9 cellular contexts compared by ENCODE assay signal in genomic region chr5:142145106-142145900, GRCh38. TPM values are rescaled to one million over a fixed set of nuclear protein-coding genes. Genes with fewer than 3 reads are reported as not detected.
A peak's percentile ranks its signal among the peaks of the same experiment; 100 is the strongest.
DNase-seq lines count a peak whose midpoint lies in the region; ATAC-seq, FAIRE-seq and TF ChIP-seq lines count a peak whose summit lies in the region.
"Had no signal": no experiment of that assay in that cellular context is flagged by ENCODE, and none has a peak within 500 bp of the region (broad histone marks: within the 10 kb centered on the region; RNA-seq: fewer than 3 reads in every experiment).

No MANE protein-coding gene starts in this region.

- H3K27ac ChIP-seq in CD4-positive, CD25-positive, alpha-beta regulatory T cell (ENCODE audit: insufficient read depth, low read length, poor library complexity, severe bottlenecking): no peak overlapping the region
- peak overlapping the region in 1 of 4 donors; percentile 10 for H3K27ac ChIP-seq in gastroesophageal sphincter
- peak overlapping the region; percentile 22 to 51 for H3K27ac ChIP-seq in aorta (ENCODE audit: low read depth in 1 of 2, low read length in 2 of 2)

- no peaks in the 10 kb centered on the region for H3K27me3 Mint-ChIP-seq in CD4-positive, CD25-positive, alpha-beta regulatory T cell
- no peaks in the 10 kb centered on the region for H3K27me3 Mint-ChIP-seq in activated T-helper 17 cell treated with anti-CD3 and anti-CD28 coated beads, Interleukin-2, amount 50 U/mL, for 72 hours

- peak; percentile 47 to 69 (median 62) for TF ChIP-seq CTCF in gastroesophageal sphincter (IDR thresholded peaks at IDR 0.05)

- no peak for TF ChIP-seq POLR2A in gastroesophageal sphincter (IDR thresholded peaks at IDR 0.05)

- 20 to 80% methylated on average over 1 to 4 of the region's 4 CpGs for WGBS in gastroesophageal sphincter (ENCODE audit: low coverage in 1 of 2), 2 donors
- WGBS in aorta, 2 donors: 75 to 77% methylated on average over 4 of the region's 4 CpGs

- no peaks in the 10 kb centered on the region for H3K27me3 ChIP-seq in CD4-positive, CD25-positive, alpha-beta regulatory T cell (ENCODE audit: control insufficient read depth, insufficient read depth, low read length)
- H3K27me3 ChIP-seq in gastroesophageal sphincter (no peaks in the 10 kb centered on the region), aorta (ENCODE audit: control insufficient read depth in 1 of 2, insufficient read depth in 2 of 2, low read length in 1 of 2) (no peaks in the 10 kb centered on the region)

- H3K4me3 ChIP-seq in CD4-positive, CD25-positive, alpha-beta regulatory T cell (ENCODE audit: low read depth, low read length): no peak overlapping the region
- H3K4me3 ChIP-seq in gastroesophageal sphincter (no peak overlapping the region), aorta (ENCODE audit: low read length in 2 of 2) (no peak overlapping the region)

- no peaks in the 10 kb centered on the region for H3K4me1 ChIP-seq in CD4-positive, CD25-positive, alpha-beta regulatory T cell (ENCODE audit: control insufficient read depth, insufficient read depth, low read length, poor library complexity, severe bottlenecking)
- no peaks in the 10 kb centered on the region for H3K4me1 ChIP-seq in gastroesophageal sphincter
- H3K4me1 ChIP-seq in aorta (ENCODE audit: control insufficient read depth in 1 of 2, insufficient read depth in 2 of 2, low read length in 2 of 2): peaks cover 0 to 2% of the 10 kb centered on the region in 2 donors

- intact Hi-C loops in aorta (cut with DNase I): loop anchor here (5.0 to 10.0 kb wide), 4 partner anchors 133 to 552 kb away; partner anchors contain the start of gene GNPDA1 (in 1 of the 2)

- H3K4me1 Mint-ChIP-seq in CD4-positive, CD25-positive, alpha-beta regulatory T cell: peaks cover 2 to 8% (median 5%) of the 10 kb centered on the region in 4 donors
- no peaks in the 10 kb centered on the region for H3K4me1 Mint-ChIP-seq in activated T-helper 17 cell treated with anti-CD3 and anti-CD28 coated beads, Interleukin-2, amount 50 U/mL, for 72 hours

- H3K9me3 ChIP-seq in CD4-positive, CD25-positive, alpha-beta regulatory T cell (ENCODE audit: control insufficient read depth in 2 of 2, low read length in 2 of 2): no peaks in the 10 kb centered on the region
- H3K9me3 ChIP-seq in gastroesophageal sphincter (no peaks in the 10 kb centered on the region), aorta (ENCODE audit: control insufficient read depth, low read length) (no peaks in the 10 kb centered on the region)

- peak; percentile 75 to 81 for ATAC-seq in CD4-positive, CD25-positive, alpha-beta regulatory T cell (ENCODE audit: low read depth in 2 of 2)
- ATAC-seq in HG03575 (IDR thresholded peaks at IDR 0.05; ENCODE audit: extremely low read depth, insufficient number of reproducible peaks, low FRiP score, unreplicated experiment) (peak; percentile 61), gastroesophageal sphincter (peak; percentile 74), aorta (ENCODE audit: low FRiP score) (peak; percentile 87)
- ATAC-seq in activated T-helper 17 cell treated with anti-CD3 and anti-CD28 coated beads, Interleukin-2, amount 50 U/mL, for 72 hours (replicated peaks): peak; percentile 88

- peak; percentile 41 for FAIRE-seq in RCC 7860 (lab: Jason Lieb, UNC)

- peak; percentile 26 to 83 (median 67) for DNase-seq in CD4-positive, CD25-positive, alpha-beta regulatory T cell
- DNase-seq in GM19240 (ENCODE audit: insufficient read length, low spot score) (peak; percentile 24), RCC 7860 (ENCODE audit: low spot score) (peak; percentile 45), pons (ENCODE audit: low spot score) (peak; percentile 82), aorta (peak in 1 of 2 donors; percentile 66)

- TF ChIP-seq EP300 in gastroesophageal sphincter (IDR thresholded peaks at IDR 0.05): no peak

- H3K9me3 Mint-ChIP-seq in CD4-positive, CD25-positive, alpha-beta regulatory T cell: no peaks in the 10 kb centered on the region
- H3K9me3 Mint-ChIP-seq in activated T-helper 17 cell treated with anti-CD3 and anti-CD28 coated beads, Interleukin-2, amount 50 U/mL, for 72 hours: no peaks in the 10 kb centered on the region
- H3K9me3 Mint-ChIP-seq: T-helper 1 cell treated with Interleukin-12 subunit alpha and Interleukin-12 subunit beta and Interleukin-4 antibody, amounts not matched to agents 30 μg/mL and 1 μg/mL, for 36 hours had no signal

- peaks cover 22% of the 10 kb centered on the region for H3K36me3 Mint-ChIP-seq in CD4-positive, CD25-positive, alpha-beta regulatory T cell
- peaks cover 25% of the 10 kb centered on the region for H3K36me3 Mint-ChIP-seq in activated T-helper 17 cell treated with anti-CD3 and anti-CD28 coated beads, Interleukin-2, amount 50 U/mL, for 72 hours (ENCODE audit: low read depth)

- H3K36me3 ChIP-seq in CD4-positive, CD25-positive, alpha-beta regulatory T cell (ENCODE audit: control insufficient read depth, insufficient read depth, low read length): peaks cover 82% of the 10 kb centered on the region
- H3K36me3 ChIP-seq in gastroesophageal sphincter (peaks cover 0 to 88% of the 10 kb centered on the region in 2 donors), aorta (ENCODE audit: control insufficient read depth in 1 of 2, insufficient read depth in 2 of 2, low read length in 1 of 2) (peaks cover 3 to 7% of the 10 kb centered on the region in 2 donors)

- peak overlapping the region in 1 of 3 donors; percentile 16 for H3K27ac Mint-ChIP-seq in CD4-positive, CD25-positive, alpha-beta regulatory T cell
- no peak overlapping the region for H3K27ac Mint-ChIP-seq in activated T-helper 17 cell treated with anti-CD3 and anti-CD28 coated beads, Interleukin-2, amount 50 U/mL, for 72 hours
- H3K27ac Mint-ChIP-seq: T-helper 1 cell treated with Interleukin-12 subunit alpha and Interleukin-12 subunit beta and Interleukin-4 antibody, amounts not matched to agents 30 μg/mL and 1 μg/mL, for 36 hours had no signal

- no peak overlapping the region for H3K4me3 Mint-ChIP-seq in CD4-positive, CD25-positive, alpha-beta regulatory T cell
- no peak overlapping the region for H3K4me3 Mint-ChIP-seq in activated T-helper 17 cell treated with anti-CD3 and anti-CD28 coated beads, Interleukin-2, amount 50 U/mL, for 72 hours
- H3K4me3 Mint-ChIP-seq: T-helper 1 cell treated with Interleukin-12 subunit alpha and Interleukin-12 subunit beta and Interleukin-4 antibody, amounts not matched to agents 30 μg/mL and 1 μg/mL, for 36 hours had no signal

RNA-seq across cellular contexts. Expression of gene NDFIP1, which starts 36.7 kb away (rescaled TPM):
- total RNA-seq in CD4-positive, CD25-positive, alpha-beta regulatory T cell: 109 TPM
- 10 to 100 TPM; 68.2 to 89.3 (median 78.6) TPM for polyA plus RNA-seq in CD4-positive, CD25-positive, alpha-beta regulatory T cell
- total RNA-seq in activated T-helper 17 cell treated with anti-CD3 and anti-CD28 coated beads, Interleukin-2, amount 50 U/mL, for 72 hours: 100 to 1,000 TPM in 1 of 2 donors, 10 to 100 TPM in 1; 35.0 to 101 TPM
- total RNA-seq in gastroesophageal sphincter: 10 to 100 TPM; 62.4 to 86.7 (median 81.6) TPM
- total RNA-seq in aorta: 100 to 1,000 TPM in 1 of 2 donors, 10 to 100 TPM in 1; 93.7 to 120 TPM
- polyA plus RNA-seq in aorta: 10 to 100 TPM; 45.0 to 63.4 TPM
